In genomic region chr3:128804817-128805166, GRCh38 we compare ENCODE assay signal across 10 cellular contexts.
DNase-seq lines count a peak whose midpoint lies in the region; ATAC-seq and FAIRE-seq lines count a peak whose summit lies in the region.
"Had no signal": no experiment of that assay in that cellular context is flagged by ENCODE, and none has a peak within 500 bp of the region (broad histone marks: within the 10 kb centered on the region; RNA-seq: fewer than 3 reads in every experiment).

No MANE protein-coding gene starts in this region.

- H3K4me1 Mint-ChIP-seq in T-helper 2 cell treated with Interferon-gamma antibody and Interleukin-4, amounts not matched to agents 5 μg/mL and 100 μg/mL, for 36 hours (ENCODE audit: low read depth) = peaks cover 65% of the 10 kb centered on the region
- H3K4me1 Mint-ChIP-seq in activated naive CD8-positive, alpha-beta T cell treated with anti-CD3 and anti-CD28 coated beads for 36 hours = peaks cover 70% of the 10 kb centered on the region
- H3K4me1 Mint-ChIP-seq in stimulated activated naive CD8-positive, alpha-beta T cell treated with anti-CD3 and anti-CD28 coated beads, Interleukin-15, amount 100 ng/mL, for 72 hours = peaks cover 97% of the 10 kb centered on the region

- peaks cover 50% of the 10 kb centered on the region for H3K36me3 Mint-ChIP-seq in T-helper 2 cell treated with Interferon-gamma antibody and Interleukin-4, amounts not matched to agents 5 μg/mL and 100 μg/mL, for 36 hours (ENCODE audit: low read depth)
- peaks cover 74% of the 10 kb centered on the region for H3K36me3 Mint-ChIP-seq in activated naive CD8-positive, alpha-beta T cell treated with anti-CD3 and anti-CD28 coated beads for 36 hours

- FAIRE-seq in RCC 7860 (lab: Jason Lieb, UNC) = no peak

- no peak for DNase-seq in T-helper 2 cell treated with Interferon-gamma antibody and Interleukin-4, amounts not matched to agents 5 μg/mL and 100 μg/mL, for 36 hours (ENCODE audit: low spot score)
- no peak for DNase-seq in T-helper 2 cell
- no peak for DNase-seq in activated naive CD8-positive, alpha-beta T cell treated with anti-CD3 and anti-CD28 coated beads for 36 hours
- peak; percentile 63 for DNase-seq in kidney tubule cell (ENCODE audit: low spot score)
- no peak for DNase-seq in stimulated activated naive CD8-positive, alpha-beta T cell treated with anti-CD3 and anti-CD28 coated beads, Interleukin-15, amount 100 ng/mL, for 72 hours
- no peak for DNase-seq in RCC 7860 (ENCODE audit: low spot score)
- DNase-seq in islet precursor cell = no peak
- DNase-seq in mesenteric fat pad (ENCODE audit: low spot score) = no peak
- DNase-seq: activated CD4-positive, alpha-beta T cell treated with anti-CD3 and anti-CD28 coated beads for 1 hour; GOT3 had no signal

- peak overlapping the region; percentile 85 for H3K27ac Mint-ChIP-seq in T-helper 2 cell treated with Interferon-gamma antibody and Interleukin-4, amounts not matched to agents 5 μg/mL and 100 μg/mL, for 36 hours
- H3K27ac Mint-ChIP-seq in activated naive CD8-positive, alpha-beta T cell treated with anti-CD3 and anti-CD28 coated beads for 36 hours = peak overlapping the region; percentile 95
- H3K27ac Mint-ChIP-seq in stimulated activated naive CD8-positive, alpha-beta T cell treated with anti-CD3 and anti-CD28 coated beads, Interleukin-15, amount 100 ng/mL, for 72 hours = peak overlapping the region; percentile 77 to 81

- H3K4me3 Mint-ChIP-seq in T-helper 2 cell treated with Interferon-gamma antibody and Interleukin-4, amounts not matched to agents 5 μg/mL and 100 μg/mL, for 36 hours = peak overlapping the region; percentile 78
- peak overlapping the region; percentile 42 for H3K4me3 Mint-ChIP-seq in activated naive CD8-positive, alpha-beta T cell treated with anti-CD3 and anti-CD28 coated beads for 36 hours
- H3K4me3 Mint-ChIP-seq in stimulated activated naive CD8-positive, alpha-beta T cell treated with anti-CD3 and anti-CD28 coated beads, Interleukin-15, amount 100 ng/mL, for 72 hours = peak overlapping the region; percentile 51 to 66

- no peaks in the 10 kb centered on the region for H3K27me3 Mint-ChIP-seq in T-helper 2 cell treated with Interferon-gamma antibody and Interleukin-4, amounts not matched to agents 5 μg/mL and 100 μg/mL, for 36 hours (ENCODE audit: low read depth)
- H3K27me3 Mint-ChIP-seq in activated naive CD8-positive, alpha-beta T cell treated with anti-CD3 and anti-CD28 coated beads for 36 hours = no peaks in the 10 kb centered on the region
- H3K27me3 Mint-ChIP-seq in stimulated activated naive CD8-positive, alpha-beta T cell treated with anti-CD3 and anti-CD28 coated beads, Interleukin-15, amount 100 ng/mL, for 72 hours = no peaks in the 10 kb centered on the region

- no peak for ATAC-seq in stimulated activated naive CD8-positive, alpha-beta T cell treated with anti-CD3 and anti-CD28 coated beads, Interleukin-15, amount 100 ng/mL, for 72 hours

- H3K9me3 Mint-ChIP-seq in T-helper 2 cell treated with Interferon-gamma antibody and Interleukin-4, amounts not matched to agents 5 μg/mL and 100 μg/mL, for 36 hours = no peaks in the 10 kb centered on the region
- H3K9me3 Mint-ChIP-seq in activated naive CD8-positive, alpha-beta T cell treated with anti-CD3 and anti-CD28 coated beads for 36 hours = peaks cover 3% of the 10 kb centered on the region
- no peaks in the 10 kb centered on the region for H3K9me3 Mint-ChIP-seq in stimulated activated naive CD8-positive, alpha-beta T cell treated with anti-CD3 and anti-CD28 coated beads, Interleukin-15, amount 100 ng/mL, for 72 hours
